In the genomic region with DNA sequence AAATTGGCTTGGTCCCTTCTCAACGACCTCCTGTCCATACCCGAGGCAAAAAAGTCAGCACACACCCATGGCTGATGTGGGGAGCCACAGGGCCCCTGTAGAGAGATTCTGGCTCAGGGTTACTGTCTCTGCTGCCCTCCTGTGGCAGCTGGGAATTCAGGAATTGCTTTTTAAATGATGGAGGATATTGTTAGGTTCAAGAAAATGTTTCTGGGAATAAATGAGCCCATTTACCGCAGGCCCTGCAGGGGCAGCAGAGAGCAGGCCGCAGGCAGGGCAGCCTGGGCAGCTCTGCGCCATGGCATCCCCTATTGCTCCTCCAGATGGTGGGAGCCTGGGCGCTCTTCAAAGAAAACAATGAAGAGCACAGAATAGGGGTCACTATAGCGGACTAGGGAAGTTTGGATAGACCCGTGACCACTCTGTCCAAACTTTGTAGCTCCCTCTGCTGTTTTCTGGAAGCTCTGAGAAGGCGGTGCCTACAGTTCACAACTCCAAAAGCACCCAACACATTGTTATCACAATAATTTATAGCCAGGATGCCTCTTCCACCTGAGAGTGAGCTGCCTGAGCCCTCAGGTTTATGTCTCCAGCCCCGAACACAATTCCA, we compare ENCODE assay signal across 8 cellular contexts.
DNase-seq lines count a peak whose midpoint lies in the region; ATAC-seq, FAIRE-seq and TF ChIP-seq lines count a peak whose summit lies in the region.

No MANE protein-coding gene starts in this region.

- no peaks in the 10 kb centered on the region for H3K9me3 ChIP-seq in CD8-positive, alpha-beta T cell (ENCODE audit: low read length)
- peaks cover 5% of the 10 kb centered on the region for H3K9me3 ChIP-seq in H9 (ENCODE audit: control insufficient read depth, low read depth, low read length)

- no peaks in the 10 kb centered on the region for H3K27me3 Mint-ChIP-seq in CD8-positive, alpha-beta T cell (ENCODE audit: low read depth)
- H3K27me3 Mint-ChIP-seq in H9 (ENCODE audit: low read depth), result no peaks in the 10 kb centered on the region

- H3K14ac ChIP-seq in H9 (ENCODE audit: insufficient read depth, low read length), result no peak overlapping the region

- DNase-seq in CD8-positive, alpha-beta T cell, result no peak
- peak; percentile 79 for DNase-seq in H9
- peak; percentile 18 for DNase-seq in RCC 7860 (ENCODE audit: low spot score)
- peak; percentile 36 for DNase-seq in fibroblast of peridontal ligament (ENCODE audit: extremely low read depth)
- DNase-seq in GM20000 (ENCODE audit: low spot score), result no peak
- no peak for DNase-seq in NCI-H446 treated with DMSO at 0.1 percent for 48 hours (lab: John Stamatoyannopoulos, UW)

- FAIRE-seq in RCC 7860 (lab: Jason Lieb, UNC), result no peak

- peak overlapping the region; percentile 37 for H3K27ac Mint-ChIP-seq in CD8-positive, alpha-beta T cell
- H3K27ac Mint-ChIP-seq in H9, result peak overlapping the region in 1 of 3 experiments; percentile 6; a peak in 1 of 7 replicates

- H3K4me1 ChIP-seq in CD8-positive, alpha-beta T cell (ENCODE audit: insufficient read depth, low read length), result no peaks in the 10 kb centered on the region
- no peaks in the 10 kb centered on the region for H3K4me1 ChIP-seq in H9 (ENCODE audit: insufficient read depth, low read length)

- no peaks in the 10 kb centered on the region for H3K23me2 ChIP-seq in H9 (ENCODE audit: insufficient read length, low read depth, low read length, poor library complexity, severe bottlenecking)

- peaks cover 12% of the 10 kb centered on the region for H3K4me1 Mint-ChIP-seq in CD8-positive, alpha-beta T cell (ENCODE audit: low read depth)
- H3K4me1 Mint-ChIP-seq in H9, result no peaks in the 10 kb centered on the region

- no peak overlapping the region for H3K18ac ChIP-seq in H9 (ENCODE audit: insufficient read length, low read depth, low read length)

- H3K9me3 Mint-ChIP-seq in CD8-positive, alpha-beta T cell, result peaks cover 8% of the 10 kb centered on the region
- peaks cover 11 to 18% of the 10 kb centered on the region in 2 experiments for H3K9me3 Mint-ChIP-seq in H9

- H4K20me1 ChIP-seq in H9 (ENCODE audit: control insufficient read depth, insufficient read depth, insufficient read length), result no peaks in the 10 kb centered on the region

- H4K8ac ChIP-seq in H9 (replicated peaks; ENCODE audit: insufficient read length, low read depth, low read length), result no peak overlapping the region

- H3K36me3 Mint-ChIP-seq in CD8-positive, alpha-beta T cell, result peaks cover 38% of the 10 kb centered on the region
- H3K36me3 Mint-ChIP-seq in H9 (ENCODE audit: insufficient read depth in 1 of 3, low read depth in 3 of 3), result peaks cover 8 to 21% (median 19%) of the 10 kb centered on the region in 3 experiments; a peak in 6 of 7 replicates

- no peak overlapping the region for H4K91ac ChIP-seq in H9 (ENCODE audit: insufficient read length, low read depth, low read length)

- no peaks in the 10 kb centered on the region for H3K79me1 ChIP-seq in H9 (ENCODE audit: insufficient read depth, low read depth, low read length, poor library complexity, severe bottlenecking)

- no peak overlapping the region for H3K4me3 ChIP-seq in CD8-positive, alpha-beta T cell (ENCODE audit: low read depth, low read length)

- intact Hi-C loops in CD8-positive, alpha-beta T cell (cut with DNase I, micrococcal nuclease), result loop anchor here in 1 of 2 experiments (2.0 kb wide), 1 partner anchor 139 kb away; no protein-coding TSS in a partner anchor

- H2BK12ac ChIP-seq in H9 (ENCODE audit: insufficient read length, low read depth, low read length), result no peak overlapping the region

- no CpG with 5 or more reads among the region's 10 CpGs for WGBS in H9 (ENCODE audit: extremely low coverage, insufficient read length, low lambda C conversion rate)

- no peak overlapping the region for H3K56ac ChIP-seq in H9 (ENCODE audit: insufficient read length, low read depth, low read length)

- no peak for TF ChIP-seq CTCF in CD8-positive, alpha-beta T cell (IDR thresholded peaks at IDR 0.05)
- TF ChIP-seq CTCF in H9 (conservative IDR thresholded peaks at IDR 0.05) (peak; percentile 95), GM20000 (IDR thresholded peaks at IDR 0.05; ENCODE audit: extremely low read depth, missing control alignments) (no peak)

- H2BK20ac ChIP-seq in H9 (ENCODE audit: low read depth, low read length, poor library complexity, severe bottlenecking), result no peak overlapping the region

- no peak for ATAC-seq in CD8-positive, alpha-beta T cell
- ATAC-seq in GM21447 (IDR thresholded peaks at IDR 0.05; ENCODE audit: unreplicated experiment), result no peak
- no peak for ATAC-seq in GM21360 (IDR thresholded peaks at IDR 0.05; ENCODE audit: unreplicated experiment)

- H2BK15ac ChIP-seq in H9 (ENCODE audit: low read depth, low read length), result no peak overlapping the region

- H3K36me3 ChIP-seq in CD8-positive, alpha-beta T cell (ENCODE audit: insufficient read depth, low read length), result no peaks in the 10 kb centered on the region

- no peak overlapping the region for H3K27ac ChIP-seq in CD8-positive, alpha-beta T cell (ENCODE audit: low read depth, low read length)
- H3K27ac ChIP-seq in H9 (ENCODE audit: insufficient read length, low read depth, low read length), result no peak overlapping the region

- H3K79me2 ChIP-seq in H9 (ENCODE audit: insufficient read depth, low read length), result no peaks in the 10 kb centered on the region

- H4K5ac ChIP-seq in H9 (ENCODE audit: insufficient read length, low read depth, low read length), result no peak overlapping the region

- no peak overlapping the region for H2BK120ac ChIP-seq in H9 (ENCODE audit: low read depth, low read length, poor library complexity, severe bottlenecking)

- CTCF ChIA-PET in CD8-positive, alpha-beta T cell (lab: Charles Lee), result interaction anchor here (0.7 to 1.2 kb wide), 3 partner anchors 22 to 138 kb away, joined by 3 to 5 read pairs (median 4); no protein-coding TSS in a partner anchor

- H2BK5ac ChIP-seq in H9 (ENCODE audit: insufficient read length, low read length), result no peak overlapping the region

- H3K4me3 Mint-ChIP-seq in CD8-positive, alpha-beta T cell, result no peak overlapping the region
- no peak overlapping the region for H3K4me3 Mint-ChIP-seq in H9

- no peak overlapping the region for H3K4ac ChIP-seq in H9 (ENCODE audit: low read depth, low read length)

- POLR2A ChIA-PET in CD8-positive, alpha-beta T cell (lab: Charles Lee), result no interaction called here

- no peak overlapping the region for H3K23ac ChIP-seq in H9 (ENCODE audit: insufficient read length, low read depth, low read length)

- no peak overlapping the region for H3K4me2 ChIP-seq in H9 (ENCODE audit: insufficient read depth, insufficient read length, low read length)

- no peak overlapping the region for H2AK5ac ChIP-seq in H9 (ENCODE audit: insufficient read length, low read length)

- H3K9ac ChIP-seq in H9 (ENCODE audit: extremely low read depth, insufficient read length, low read length), result no peak overlapping the region

- no peak overlapping the region for H3T11ph ChIP-seq in H9 (ENCODE audit: low read length)

- no peak overlapping the region for H2AFZ ChIP-seq in H9 (ENCODE audit: low read length)

- H3K27me3 ChIP-seq in CD8-positive, alpha-beta T cell (ENCODE audit: insufficient read depth, low read length), result no peaks in the 10 kb centered on the region
- H3K27me3 ChIP-seq in H9 (ENCODE audit: insufficient read depth, low read length), result no peaks in the 10 kb centered on the region

Comparison
In these comparisons a context has a peak if more than half of its experiments do, and no peak if none do; other contexts are left out.
1. DNase-seq: peak in H9 (single experiment), RCC 7860 (single experiment) and fibroblast of peridontal ligament (single experiment); none in CD8-positive, alpha-beta T cell (0 of 7), GM20000 (single experiment) and NCI-H446 treated with DMSO at 0.1 percent for 48 hours (single experiment).